Comparison of ENCODE assay signal across 8 cellular contexts in genomic region chr20:10427060-10427692, GRCh38. TPM values are rescaled to one million over a fixed set of nuclear protein-coding genes. Genes with fewer than 3 reads are reported as not detected.
DNase-seq lines count a peak whose midpoint lies in the region; ATAC-seq and TF ChIP-seq lines count a peak whose summit lies in the region.

No MANE protein-coding gene starts in this region.

- WGBS in spleen, 5 donors, result 27 to 45% (median 38%) methylated on average over 3 of the region's 3 CpGs

- H3K36me3 ChIP-seq in spleen, result peaks cover 0 to 17% (median 0%) of the 10 kb centered on the region in 6 donors

- no peak for ATAC-seq in HG03342 (IDR thresholded peaks at IDR 0.05; ENCODE audit: unreplicated experiment)
- ATAC-seq in HG03196 (IDR thresholded peaks at IDR 0.05; ENCODE audit: unreplicated experiment), result no peak

- DNase-seq in COLO668 (lab: John Stamatoyannopoulos, UW; ENCODE audit: unreplicated experiment) (peak; percentile 67), HK-2 (ENCODE audit: unreplicated experiment) (peak; percentile 26), RPMI8226 (peak; percentile 51), astrocyte of the hippocampus (ENCODE audit: low read depth, low spot score) (peak; percentile 79), hepatic stellate cell (ENCODE audit: low spot score) (peak; percentile 36), spleen (peak; percentile 78)

- peak; percentile 15 to 75 (median 65) for TF ChIP-seq CTCF in spleen (IDR thresholded peaks at IDR 0.05 in 8 of 11, conservative IDR thresholded peaks at IDR 0.05 in 3 of 11)

- intact Hi-C loops in spleen (cut with DNase I; ENCODE audit: low total_unique reads), result loop anchor here (5.0 kb wide), 1 partner anchor 450 kb away; no protein-coding TSS in a partner anchor

- peaks cover 0 to 71% (median 22%) of the 10 kb centered on the region in 6 donors for H3K4me1 ChIP-seq in spleen

- H3K9me3 ChIP-seq in spleen, result no peaks in the 10 kb centered on the region

- no peaks in the 10 kb centered on the region for H3K27me3 ChIP-seq in spleen (replicated peaks in 1 of 7)

- H3K4me3 ChIP-seq in spleen, result no peak overlapping the region

- TF ChIP-seq POLR2A in spleen (IDR thresholded peaks at IDR 0.05), result no peak

- no peak overlapping the region for H3K27ac ChIP-seq in spleen

RNA-seq across cellular contexts. Expression of gene MKKS, which starts 6.8 kb away (rescaled TPM):
- total RNA-seq in spleen, result 10 to 100 TPM; 10.4 to 18.8 (median 13.6) TPM
- 10 to 100 TPM; 11.7 to 16.3 (median 14.3) TPM for polyA plus RNA-seq in spleen

RNA-seq across cellular contexts. Expression of gene SLX4IP, which starts 7.9 kb away (rescaled TPM):
- 1 to 10 TPM; 4.1 to 9.0 (median 6.2) TPM for total RNA-seq in spleen
- 1 to 10 TPM; 2.8 to 2.9 (median 2.8) TPM for polyA plus RNA-seq in spleen

Comparison
In these comparisons a context has a peak if more than half of its experiments do, and no peak if none do; other contexts are left out.
1. DNase-seq: peak in every context shown above with its lines; median percentile 79 in astrocyte of the hippocampus; 78 in spleen; 67 in COLO668; 51 in RPMI8226; 36 in hepatic stellate cell; 26 in HK-2.